ENCODE assay signal across 8 cellular contexts in genomic region chr9:120892748-120893584, GRCh38. TPM values are rescaled to one million over a fixed set of nuclear protein-coding genes. Genes with fewer than 3 reads are reported as not detected.
DNase-seq lines count a peak whose midpoint lies in the region; ATAC-seq, FAIRE-seq and TF ChIP-seq lines count a peak whose summit lies in the region.

No MANE protein-coding gene starts in this region.

- ATAC-seq in HG02884 (IDR thresholded peaks at IDR 0.05; ENCODE audit: unreplicated experiment), result peak; percentile 61

- FAIRE-seq in frontal cortex (lab: Jason Lieb, UNC), result no peak

- H3K36me3 ChIP-seq in tibial artery, result no peaks in the 10 kb centered on the region

- TF ChIP-seq CTCF in tibial artery (IDR thresholded peaks at IDR 0.05), result no peak

- no peaks in the 10 kb centered on the region for H3K9me3 ChIP-seq in tibial artery

- intact Hi-C loops in tibial artery (cut with DNase I; ENCODE audit: low total_unique reads), result no loop called here

- no peaks in the 10 kb centered on the region for H3K27me3 ChIP-seq in tibial artery

- peak; percentile 40 for DNase-seq in SKM-1 treated with dmso at 0.1 percent for 144 hours (lab: John Stamatoyannopoulos, UW; ENCODE audit: unreplicated experiment)
- DNase-seq in SKM-1 (lab: John Stamatoyannopoulos, UW; ENCODE audit: unreplicated experiment), result no peak
- peak; percentile 72 for DNase-seq in NCI-H187 treated with DMSO at 0.1 percent for 48 hours (lab: John Stamatoyannopoulos, UW)
- DNase-seq in activated CD4-positive, alpha-beta T cell treated with anti-CD3 and anti-CD28 coated beads, Interleukin-2, amount 50 U/mL, for 4 hours, result peak; percentile 51 to 63
- DNase-seq in fibroblast of peridontal ligament (ENCODE audit: extremely low read depth), result peak; percentile 63
- no peak for DNase-seq in tibial artery
- DNase-seq in frontal cortex (ENCODE audit: low spot score in 2 of 2), result no peak

- H3K4me3 ChIP-seq in tibial artery, result no peak overlapping the region

- H3K4me1 ChIP-seq in tibial artery, result peaks cover 0 to 43% (median 28%) of the 10 kb centered on the region in 4 donors

- H3K27ac ChIP-seq in tibial artery, result peak overlapping the region; percentile 90 to 91

RNA-seq across cellular contexts. Expression of gene PHF19, which starts 16.0 kb away (rescaled TPM):
- total RNA-seq in frontal cortex, result 3.7 TPM

RNA-seq across cellular contexts. Expression of gene TRAF1, which starts 33.6 kb away (rescaled TPM):
- total RNA-seq in frontal cortex, result 1.6 TPM

RNA-seq across cellular contexts. Expression of gene PSMD5, which starts 50.2 kb away (rescaled TPM):
- 31.0 TPM for total RNA-seq in frontal cortex

Comparison
In these comparisons a context has a peak if more than half of its experiments do, and no peak if none do; other contexts are left out.
1. DNase-seq: peak in SKM-1 treated with dmso at 0.1 percent for 144 hours (single experiment), NCI-H187 treated with DMSO at 0.1 percent for 48 hours (single experiment), activated CD4-positive, alpha-beta T cell treated with anti-CD3 and anti-CD28 coated beads, Interleukin-2, amount 50 U/mL, for 4 hours (2 of 2) and fibroblast of peridontal ligament (single experiment); none in SKM-1 (single experiment), tibial artery (0 of 2) and frontal cortex (0 of 2).